ENCODE assay signal across 1 cellular context in the genomic region with DNA sequence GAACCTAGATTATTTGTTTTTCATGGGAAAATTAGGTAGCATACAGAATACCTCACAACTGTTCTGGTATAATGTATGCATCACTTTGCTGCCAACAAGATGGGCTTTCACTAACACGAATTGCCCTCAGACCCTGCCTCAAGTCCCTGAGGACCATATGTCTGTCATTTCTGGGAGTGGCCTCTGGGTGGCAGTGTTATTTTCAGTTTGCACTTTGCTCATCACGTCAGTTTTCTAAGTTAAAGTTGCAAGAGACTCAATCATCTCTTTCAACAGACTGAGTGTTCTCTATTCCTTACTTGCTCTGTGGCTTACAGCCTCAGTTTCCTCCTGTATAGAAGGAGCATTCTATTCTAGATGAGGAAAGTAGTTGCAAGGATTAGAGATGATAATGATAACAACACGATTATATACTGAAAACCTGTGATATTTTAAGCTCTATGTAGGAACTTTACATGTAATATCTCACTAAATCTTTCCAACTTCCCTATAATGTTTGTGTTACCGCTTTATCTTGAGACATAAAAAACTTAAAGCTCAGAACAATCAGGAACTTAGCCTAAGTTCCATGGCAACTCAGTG.
TF ChIP-seq lines count a peak whose summit lies in the region.

No MANE protein-coding gene starts in this region.

TF ChIP-seq in H1, 55 proteins besides CTCF, POLR2A, EP300 and RAD21:
- no peak for TF ChIP-seq CBX8 (IDR thresholded peaks at IDR 0.05; ENCODE audit: borderline replicate concordance, low read depth, low read length)
- TF ChIP-seq HDAC2 (IDR thresholded peaks at IDR 0.05; ENCODE audit: borderline replicate concordance in 1 of 2, low read depth in 2 of 2, low read length in 2 of 2), result no peak
- no peak for TF ChIP-seq SRF (IDR thresholded peaks at IDR 0.05; ENCODE audit: low read depth, low read length)
- TF ChIP-seq CHD1 (IDR thresholded peaks at IDR 0.05; ENCODE audit: low read depth, low read length), result no peak
- TF ChIP-seq BCL11A (IDR thresholded peaks at IDR 0.05; ENCODE audit: low read depth in 2 of 2, low read length in 2 of 2), result no peak
- no peak for TF ChIP-seq SP4 (IDR thresholded peaks at IDR 0.05; ENCODE audit: low read length)
- TF ChIP-seq TAF7 (optimal IDR thresholded peaks at IDR 0.05; ENCODE audit: borderline replicate concordance, low read depth, low read length), result no peak
- TF ChIP-seq KDM1A (IDR thresholded peaks at IDR 0.05; ENCODE audit: borderline replicate concordance, low read length), result no peak
- TF ChIP-seq GABPA (IDR thresholded peaks at IDR 0.05; ENCODE audit: borderline replicate concordance, insufficient read depth, low read length), result no peak
- no peak for TF ChIP-seq CBX5 (IDR thresholded peaks at IDR 0.05; ENCODE audit: low read depth, low read length)
- TF ChIP-seq MAFK (IDR thresholded peaks at IDR 0.05; ENCODE audit: low read depth, low read length), result no peak
- TF ChIP-seq POLR2AphosphoS5 (IDR thresholded peaks at IDR 0.05; ENCODE audit: low read depth, low read length), result no peak
- TF ChIP-seq CTBP2 (IDR thresholded peaks at IDR 0.05; ENCODE audit: borderline replicate concordance, insufficient read depth, insufficient read length, low read length), result no peak
- TF ChIP-seq USF2 (IDR thresholded peaks at IDR 0.05; ENCODE audit: low read length), result no peak
- TF ChIP-seq JUND (IDR thresholded peaks at IDR 0.05; ENCODE audit: low read length), result no peak
